In the genomic region with DNA sequence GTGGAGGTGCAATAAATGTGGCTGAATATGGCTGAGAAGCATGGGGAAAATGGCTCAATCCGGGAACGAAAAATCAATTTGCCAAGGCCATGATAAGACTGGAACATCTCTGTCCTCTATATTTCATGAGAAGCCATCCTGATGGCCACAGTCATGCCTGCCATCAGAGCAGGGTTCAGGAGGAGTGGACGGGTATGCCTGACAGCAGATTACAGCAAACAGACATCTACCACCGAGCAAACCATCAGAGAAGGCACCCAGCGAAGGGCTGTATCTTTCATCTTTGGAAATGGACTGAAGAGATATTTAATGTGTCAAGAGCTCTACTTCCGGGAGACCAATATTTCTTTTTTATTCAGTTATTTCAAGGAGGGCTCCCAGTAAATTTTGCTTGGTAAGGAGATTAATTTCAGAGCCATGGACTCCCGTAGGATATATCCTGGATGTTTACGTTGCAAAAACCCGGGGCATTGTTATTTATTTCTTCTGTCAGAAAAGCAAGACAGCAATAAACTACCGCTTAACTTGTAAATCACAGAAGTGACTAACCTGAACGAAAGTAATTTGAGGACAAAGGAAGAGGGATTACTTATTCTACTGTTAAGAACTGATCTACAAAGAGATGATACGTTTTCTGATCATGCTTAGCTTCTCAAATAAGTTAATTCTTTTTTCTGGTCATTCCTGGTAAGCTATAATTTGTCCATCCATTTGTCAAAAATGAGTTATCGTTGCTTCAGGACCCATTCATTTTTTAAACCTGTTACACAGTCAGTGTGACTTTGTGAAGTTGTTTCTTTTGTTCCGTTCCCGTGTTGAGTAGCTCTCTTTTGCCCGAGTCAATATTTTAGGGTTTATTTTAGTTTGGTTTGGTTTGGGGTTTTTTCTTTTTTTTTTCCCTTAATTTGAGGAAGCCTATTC, we compare ENCODE assay signal across 8 cellular contexts.
DNase-seq lines count a peak whose midpoint lies in the region; ATAC-seq and TF ChIP-seq lines count a peak whose summit lies in the region.

No MANE protein-coding gene starts in this region.

- intact Hi-C loops in OCI-LY7 (cut with micrococcal nuclease; ENCODE audit: unreplicated experiment): loop anchor here (1.0 kb wide), 1 partner anchor 12 kb away; no protein-coding TSS in a partner anchor

- CTCF ChIA-PET in OCI-LY7 (lab: Charles Lee; ENCODE audit: unreplicated experiment): interaction anchor here (0.7 to 1.9 kb wide), 6 partner anchors 8 to 63 kb away, joined by 3 to 8 read pairs (median 3); no protein-coding TSS in a partner anchor

- no peaks in the 10 kb centered on the region for H3K9me3 ChIP-seq in OCI-LY7 (ENCODE audit: low read length)
- H3K9me3 ChIP-seq in duodenal mucosa (ENCODE audit: control insufficient read depth in 1 of 2, low read length in 2 of 2): no peaks in the 10 kb centered on the region
- H3K9me3 ChIP-seq in muscle layer of colon (ENCODE audit: low read length): no peaks in the 10 kb centered on the region

- H3K36me3 ChIP-seq in OCI-LY7 (ENCODE audit: insufficient read depth, low read length): no peaks in the 10 kb centered on the region
- no peaks in the 10 kb centered on the region for H3K36me3 ChIP-seq in duodenal mucosa (ENCODE audit: control insufficient read depth in 1 of 2, insufficient read depth in 2 of 2, low read length in 2 of 2)
- H3K36me3 ChIP-seq in muscle layer of colon (ENCODE audit: insufficient read depth, low read length): no peaks in the 10 kb centered on the region

- no peak for DNase-seq in activated naive CD4-positive, alpha-beta T cell (lab: John Stamatoyannopoulos, UW)
- DNase-seq in OCI-LY7 (ENCODE audit: low spot score) (no peak), SIG-M5 (lab: John Stamatoyannopoulos, UW) (no peak), COLO829 (ENCODE audit: low spot score) (no peak)

- H3K27me3 Mint-ChIP-seq in activated naive CD4-positive, alpha-beta T cell treated with anti-CD3 and anti-CD28 coated beads, Interleukin-2, amount 50 U/mL, for 24 hours: no peaks in the 10 kb centered on the region

- no peaks in the 10 kb centered on the region for H3K9me2 ChIP-seq in OCI-LY7 (ENCODE audit: insufficient read depth, low read length)

- H3K27me3 ChIP-seq in duodenal mucosa (ENCODE audit: control insufficient read depth in 1 of 2, insufficient read depth in 2 of 2, low read length in 2 of 2) (no peaks in the 10 kb centered on the region), muscle layer of colon (ENCODE audit: control insufficient read depth in 1 of 2, insufficient read depth in 2 of 2, low read length in 2 of 2) (no peaks in the 10 kb centered on the region)

- H3K4me1 ChIP-seq in OCI-LY7 (ENCODE audit: insufficient read depth, low read length, poor library complexity, severe bottlenecking): peaks cover 68% of the 10 kb centered on the region
- H3K4me1 ChIP-seq in duodenal mucosa (ENCODE audit: control insufficient read depth in 1 of 2, insufficient read depth in 2 of 2, low read length in 2 of 2): peaks cover 6 to 26% of the 10 kb centered on the region in 2 donors
- H3K4me1 ChIP-seq in muscle layer of colon (ENCODE audit: insufficient read depth, low read length): peaks cover 9% of the 10 kb centered on the region

- H3K4me3 ChIP-seq in OCI-LY7 (ENCODE audit: low read depth, low read length, poor library complexity, severe bottlenecking): peak overlapping the region; percentile 58
- H3K4me3 ChIP-seq in duodenal mucosa (ENCODE audit: low read depth in 1 of 2, low read length in 2 of 2): peak overlapping the region; percentile 48 to 88
- peak overlapping the region; percentile 9 to 66 for H3K4me3 ChIP-seq in muscle layer of colon (ENCODE audit: low read depth in 1 of 2, low read length in 2 of 2)

- ATAC-seq in GM21529 (IDR thresholded peaks at IDR 0.05; ENCODE audit: unreplicated experiment): no peak

- peak overlapping the region; percentile 77 for H3K4me2 ChIP-seq in OCI-LY7 (ENCODE audit: low read length)

- H3K79me2 ChIP-seq in OCI-LY7 (ENCODE audit: insufficient read depth, low read depth, low read length): peaks cover 4% of the 10 kb centered on the region; the same call in 1 of the 2 replicates

- peak overlapping the region; percentile 80 for H2AFZ ChIP-seq in OCI-LY7 (ENCODE audit: low read length)

- peak overlapping the region; percentile 92 for H3K4me3 Mint-ChIP-seq in activated naive CD4-positive, alpha-beta T cell treated with anti-CD3 and anti-CD28 coated beads, Interleukin-2, amount 50 U/mL, for 24 hours

- H3K9ac ChIP-seq in duodenal mucosa (ENCODE audit: low read depth in 1 of 2, low read length in 2 of 2) (peak overlapping the region; percentile 54 to 83), muscle layer of colon (ENCODE audit: low read length) (peak overlapping the region; percentile 69)

- peaks cover 2% of the 10 kb centered on the region for H3K36me3 Mint-ChIP-seq in activated naive CD4-positive, alpha-beta T cell treated with anti-CD3 and anti-CD28 coated beads, Interleukin-2, amount 50 U/mL, for 24 hours

- no peaks in the 10 kb centered on the region for H4K20me1 ChIP-seq in OCI-LY7 (ENCODE audit: insufficient read depth, low read length)

- peak overlapping the region; percentile 71 for H3K27ac ChIP-seq in OCI-LY7 (ENCODE audit: low read depth, low read length, poor library complexity, severe bottlenecking)
- peak overlapping the region; percentile 80 for H3K27ac ChIP-seq in duodenal mucosa (ENCODE audit: low read depth, low read length)
- peak overlapping the region; percentile 40 for H3K27ac ChIP-seq in muscle layer of colon (ENCODE audit: low read depth, low read length)

- H3K27ac Mint-ChIP-seq in activated naive CD4-positive, alpha-beta T cell treated with anti-CD3 and anti-CD28 coated beads, Interleukin-2, amount 50 U/mL, for 24 hours: peak overlapping the region; percentile 97

- TSS peak; percentile 98 for BruUV-seq in OCI-LY7 (replicated peaks; lab: Mats Ljungman, UMichigan)

- POLR2A ChIA-PET in OCI-LY7 (lab: Charles Lee): interaction anchor here (0.7 to 9.4 kb wide), 14 partner anchors 9 to 103 kb away, joined by 3 to 205 read pairs (median 6); partner anchors contain the start of gene CHD2

- no peak for TF ChIP-seq CTCF in OCI-LY7 (conservative IDR thresholded peaks at IDR 0.05; ENCODE audit: low read length)

- H3K9me3 Mint-ChIP-seq in activated naive CD4-positive, alpha-beta T cell treated with anti-CD3 and anti-CD28 coated beads, Interleukin-2, amount 50 U/mL, for 24 hours: no peaks in the 10 kb centered on the region

- H3K4me1 Mint-ChIP-seq in activated naive CD4-positive, alpha-beta T cell treated with anti-CD3 and anti-CD28 coated beads, Interleukin-2, amount 50 U/mL, for 24 hours: peaks cover 62% of the 10 kb centered on the region
